ENCODE assay signal across 22 cellular contexts in the genomic region with DNA sequence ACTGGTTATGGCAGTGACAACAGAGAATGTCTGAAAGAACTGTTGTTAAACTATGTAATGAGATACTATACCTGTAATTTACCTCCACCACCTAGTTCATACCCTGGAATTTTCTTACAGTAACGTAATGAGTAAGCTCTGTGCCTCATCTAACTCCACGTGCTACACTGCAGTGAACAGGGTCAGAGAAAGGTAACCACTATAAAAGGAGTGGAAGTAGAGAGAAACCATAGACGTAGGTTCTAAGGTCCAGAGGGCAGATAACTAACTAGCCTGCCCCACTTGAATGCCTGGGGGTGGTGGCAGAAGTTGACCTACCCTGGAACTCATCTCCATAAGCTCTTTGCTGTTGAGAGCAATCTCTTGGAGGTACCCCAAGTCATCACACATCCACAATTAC. TPM values are rescaled to one million over a fixed set of nuclear protein-coding genes. Genes with fewer than 3 reads are reported as not detected.
DNase-seq lines count a peak whose midpoint lies in the region; ATAC-seq, FAIRE-seq and TF ChIP-seq lines count a peak whose summit lies in the region.
"Had no signal": no experiment of that assay in that cellular context is flagged by ENCODE, and none has a peak within 500 bp of the region (broad histone marks: within the 10 kb centered on the region; RNA-seq: fewer than 3 reads in every experiment).

No MANE protein-coding gene starts in this region.

- no peaks in the 10 kb centered on the region for H3K9me1 ChIP-seq in K562 (ENCODE audit: control insufficient read depth, insufficient read depth, low read length)

- TF ChIP-seq EP300 in K562 (IDR thresholded peaks at IDR 0.05; ENCODE audit: low read length), result no peak

- H3K9ac ChIP-seq in K562 (ENCODE audit: insufficient read depth in 1 of 2, low read depth in 2 of 2, low read length in 2 of 2), result no peak overlapping the region
- H3K9ac ChIP-seq: BLaER1 treated with 17β-estradiol and CSF1 and Interleukin-3, amounts not matched to agents 10 nM and 100 nM had no signal

- no peak overlapping the region for H3K4me2 ChIP-seq in K562 (ENCODE audit: insufficient read depth, low read length)
- H3K4me2 ChIP-seq: BLaER1 treated with 17β-estradiol and CSF1 and Interleukin-3, amounts not matched to agents 10 nM and 100 nM had no signal

- no peaks in the 10 kb centered on the region for H3K79me2 ChIP-seq in K562 (ENCODE audit: control insufficient read depth, insufficient read depth, low read length)

- no peaks in the 10 kb centered on the region for H4K20me1 ChIP-seq in K562 (replicated peaks; ENCODE audit: control insufficient read depth, insufficient read depth, low read length)
- H4K20me1 ChIP-seq: BLaER1 treated with 17β-estradiol and CSF1 and Interleukin-3, amounts not matched to agents 10 nM and 100 nM had no signal

- intact Hi-C loops in K562 (cut with micrococcal nuclease), result no loop called here

- no peak overlapping the region for H2AFZ ChIP-seq in K562 (ENCODE audit: low read depth, low read length)

- BruUV-seq in K562 (replicated peaks; lab: Mats Ljungman, UMichigan), result no TSS peak

- H3K4me3 ChIP-seq in GM12865 (ENCODE audit: low read depth, low read length) (no peak overlapping the region), K562 (no peak overlapping the region)
- H3K4me3 ChIP-seq: BLaER1 treated with 17β-estradiol and CSF1 and Interleukin-3, amounts not matched to agents 10 nM and 100 nM had no signal

- TF ChIP-seq RAD21 in K562 (CRISPR knock-in tag; conservative IDR thresholded peaks at IDR 0.05 in 1 of 2, IDR thresholded peaks at IDR 0.05 in 1 of 2), result no peak

- POLR2A ChIA-PET in K562 (lab: Yijun Ruan, JAX), result no interaction called here

- TF ChIP-seq POLR2A in K562 (conservative IDR thresholded peaks at IDR 0.05), result no peak

- in situ Hi-C loops in K562 (cut with MboI), result no loop called here

- CTCF ChIA-PET in K562 (lab: Yijun Ruan, JAX; ENCODE audit: low intra/inter-chr PET ratio), result no interaction called here

- FAIRE-seq in K562 (lab: Jason Lieb, UNC), result peak; percentile 11
- FAIRE-seq: HTR-8/SVneo, RCC 7860 had no signal

- TF ChIP-seq CTCF in GM12865 (IDR thresholded peaks at IDR 0.05; ENCODE audit: insufficient read depth, low read depth, low read length, missing control alignments) (no peak), K562 (IDR thresholded peaks at IDR 0.05 in 2 of 3, conservative IDR thresholded peaks at IDR 0.05 in 1 of 3; ENCODE audit: insufficient read depth in 2 of 3, low read depth in 1 of 3, low read length in 3 of 3) (no peak)

- no peaks in the 10 kb centered on the region for H3K36me3 ChIP-seq in K562 (ENCODE audit: control insufficient read depth, insufficient read depth, low read length)
- H3K36me3 ChIP-seq: BLaER1 treated with 17β-estradiol and CSF1 and Interleukin-3, amounts not matched to agents 10 nM and 100 nM had no signal

- no peak overlapping the region for H3K27ac ChIP-seq in K562 (ENCODE audit: extremely low read depth, low read depth, low read length)
- H3K27ac ChIP-seq: BLaER1 treated with 17β-estradiol and CSF1 and Interleukin-3, amounts not matched to agents 10 nM and 100 nM had no signal

- ATAC-seq in GM18868 (IDR thresholded peaks at IDR 0.05; ENCODE audit: unreplicated experiment), result peak; percentile 97
- peak; percentile 67 for ATAC-seq in HG02852 (IDR thresholded peaks at IDR 0.05; ENCODE audit: unreplicated experiment)
- no peak for ATAC-seq in K562
- no peak for ATAC-seq in HG03460 (IDR thresholded peaks at IDR 0.05; ENCODE audit: unreplicated experiment)
- ATAC-seq: SK-N-SH treated with all-trans-retinoic acid at 6 μM for 48 hours had no signal

- no peaks in the 10 kb centered on the region for H3K27me3 ChIP-seq in K562 (ENCODE audit: control insufficient read depth in 2 of 2, insufficient read depth in 2 of 2, low read length in 2 of 2)
- H3K27me3 ChIP-seq: BLaER1 treated with 17β-estradiol and CSF1 and Interleukin-3, amounts not matched to agents 10 nM and 100 nM had no signal

- WGBS in K562 (ENCODE audit: insufficient coverage, low coverage, missing lambda C conversion rate), result 12% methylated on average over 3 of the region's 3 CpGs

- no peaks in the 10 kb centered on the region; a peak in 1 of 5 replicates for H3K4me1 ChIP-seq in K562 (replicated peaks in 1 of 2; ENCODE audit: control insufficient read depth in 2 of 2, insufficient read depth in 2 of 2, low read length in 2 of 2)

- DNase-seq in GM12865 (ENCODE audit: low read depth) (peak; percentile 41), K562 (ENCODE audit: extremely low read depth in 1 of 4, low spot score in 3 of 4) (no peak), NCI-H1694 treated with DMSO at 0.1 percent for 48 hours (lab: John Stamatoyannopoulos, UW) (no peak)
- DNase-seq in stimulated activated CD8-positive, alpha-beta memory T cell treated with anti-CD3 and anti-CD28 coated beads, Interleukin-4, amount 100 ng/mL, for 48 hours, result no peak
- no peak for DNase-seq in activated CD4-positive, alpha-beta T cell treated with anti-CD3 and anti-CD28 coated beads, Interleukin-2, amount 50 U/mL, for 1 hour
- DNase-seq: DMS 273 treated with DMSO at 0.1 percent for 48 hours, HCEC 1CT, NCI-H1048, NCI-H82, SHP77 had no signal

- H3K9me3 ChIP-seq in K562 (replicated peaks; ENCODE audit: control insufficient read depth, insufficient read depth, low read depth, low read length), result no peaks in the 10 kb centered on the region; the same call in none of the 2 replicates

TF ChIP-seq in K562, 482 proteins besides CTCF, POLR2A, EP300 and RAD21 (continues in another document):
- no peak for TF ChIP-seq ZNF717 (CRISPR knock-in tag; IDR thresholded peaks at IDR 0.05)
- no peak for TF ChIP-seq BRCA1 (IDR thresholded peaks at IDR 0.05)
- no peak for TF ChIP-seq BRCA1 (CRISPR knock-in tag; IDR thresholded peaks at IDR 0.05)
- TF ChIP-seq, protein P1, sequence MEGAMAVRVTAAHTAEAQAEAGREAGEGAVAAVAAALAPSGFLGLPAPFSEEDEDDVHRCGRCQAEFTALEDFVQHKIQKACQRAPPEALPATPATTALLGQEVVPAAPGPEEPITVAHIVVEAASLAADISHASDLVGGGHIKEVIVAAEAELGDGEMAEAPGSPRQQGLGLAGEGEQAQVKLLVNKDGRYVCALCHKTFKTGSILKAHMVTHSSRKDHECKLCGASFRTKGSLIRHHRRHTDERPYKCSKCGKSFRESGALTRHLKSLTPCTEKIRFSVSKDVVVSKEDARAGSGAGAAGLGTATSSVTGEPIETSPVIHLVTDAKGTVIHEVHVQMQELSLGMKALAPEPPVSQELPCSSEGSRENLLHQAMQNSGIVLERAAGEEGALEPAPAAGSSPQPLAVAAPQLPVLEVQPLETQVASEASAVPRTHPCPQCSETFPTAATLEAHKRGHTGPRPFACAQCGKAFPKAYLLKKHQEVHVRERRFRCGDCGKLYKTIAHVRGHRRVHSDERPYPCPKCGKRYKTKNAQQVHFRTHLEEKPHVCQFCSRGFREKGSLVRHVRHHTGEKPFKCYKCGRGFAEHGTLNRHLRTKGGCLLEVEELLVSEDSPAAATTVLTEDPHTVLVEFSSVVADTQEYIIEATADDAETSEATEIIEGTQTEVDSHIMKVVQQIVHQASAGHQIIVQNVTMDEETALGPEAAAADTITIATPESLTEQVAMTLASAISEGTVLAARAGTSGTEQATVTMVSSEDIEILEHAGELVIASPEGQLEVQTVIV (CRISPR knock-in tag; IDR thresholded peaks at IDR 0.05; ENCODE audit: borderline replicate concordance), result no peak
- no peak for TF ChIP-seq ZNF143 (CRISPR knock-in tag; IDR thresholded peaks at IDR 0.05)
- TF ChIP-seq ZNF3 (CRISPR knock-in tag; IDR thresholded peaks at IDR 0.05), result no peak
- TF ChIP-seq ZNF780A (CRISPR knock-in tag; IDR thresholded peaks at IDR 0.05), result no peak
- TF ChIP-seq NCOA6 (IDR thresholded peaks at IDR 0.05), result no peak
- no peak for TF ChIP-seq JUNB (CRISPR knock-in tag; conservative IDR thresholded peaks at IDR 0.05)

RNA-seq across cellular contexts. Expression of a gene that starts 32.0 kb away (rescaled TPM):
- total RNA-seq in K562 (2011; cell fraction: chromatin; rRNA removed; ENCODE audit: low replicate concordance), result not detected in 2 replicates
- 0.13 TPM in 1 of 2 replicates, not detected in the other for total RNA-seq in K562 (2011; cell fraction: nucleolus; rRNA removed)
- total RNA-seq in K562 (2011; cell fraction: nucleoplasm; rRNA removed), result 0.22 TPM in 1 of 2 replicates, not detected in the other
- total RNA-seq in K562 (2014; rRNA removed), result 0.05 and 0.08 TPM in 2 replicates
- total RNA-seq in K562 (2014; rRNA removed; fragmentation: Illumina TruSeq; extraction: Trizol), result 0.11 and 0.16 TPM in 2 replicates
- total RNA-seq in K562 (2015; rRNA removed; fragmentation: Illumina TruSeq; extraction: Trizol), result 0.04 and 0.07 TPM in 2 replicates
- 0.18 and 0.27 TPM in 2 replicates for total RNA-seq in K562 (2021)
- polyA plus RNA-seq in K562 (2011; rRNA removed), result 0.18 and 0.47 TPM in 2 replicates
- polyA plus RNA-seq in K562 (2011; cell fraction: cytosol; rRNA removed), result 0.18 TPM in 1 of 2 replicates, not detected in the other
- polyA plus RNA-seq in K562 (2011; cell fraction: nucleus; rRNA removed), result 0.07 and 0.76 TPM in 2 replicates
- polyA plus RNA-seq in K562 (2012), result 0.17 and 0.68 TPM in 2 replicates
- polyA plus RNA-seq in K562 (2014; fragmentation: Illumina TruSeq; extraction: Trizol), result 0.07 and 0.18 TPM in 2 replicates
- under 1 TPM; 0.03 to 0.04 TPM for polyA plus RNA-seq in K562 (2014; fragmentation: Nextera tagmentation; extraction: Ambion mirVana)
- 0.08 and 0.09 TPM in 2 replicates for polyA plus RNA-seq in K562 (2014; rRNA removed)
- polyA minus RNA-seq in K562 (2011; rRNA and poly(A)+ RNA removed), result 0.21 and 0.69 TPM in 2 replicates
- not detected in 2 replicates for polyA minus RNA-seq in K562 (2011; cell fraction: cytosol; rRNA and poly(A)+ RNA removed)
- polyA minus RNA-seq in K562 (2011; cell fraction: nucleus; rRNA and poly(A)+ RNA removed), result 0.22 TPM in 1 of 2 replicates, not detected in the other

RNA-seq across cellular contexts. Expression of a gene that starts 44.3 kb away (rescaled TPM):
- total RNA-seq in K562 (2011; cell fraction: chromatin; rRNA removed; ENCODE audit: low replicate concordance), result not detected in 2 replicates
- not detected in 2 replicates for total RNA-seq in K562 (2011; cell fraction: nucleolus; rRNA removed)
- not detected in 2 replicates for total RNA-seq in K562 (2011; cell fraction: nucleoplasm; rRNA removed)
- total RNA-seq in K562 (2014; rRNA removed) (not detected in 2 replicates), K562 (2014; rRNA removed; fragmentation: Illumina TruSeq; extraction: Trizol) (not detected in 2 replicates), K562 (2015; rRNA removed; fragmentation: Illumina TruSeq; extraction: Trizol) (not detected in 2 replicates), K562 (2021) (not detected in 2 replicates)
- polyA plus RNA-seq in K562 (2011; rRNA removed) (0.07 TPM in 1 of 2 replicates, not detected in the other), K562 (2014; fragmentation: Illumina TruSeq; extraction: Trizol) (not detected in 2 replicates), K562 (2014; fragmentation: Nextera tagmentation; extraction: Ambion mirVana) (not detected), K562 (2014; rRNA removed) (not detected in 2 replicates)
- not detected in 2 replicates for polyA plus RNA-seq in K562 (2011; cell fraction: cytosol; rRNA removed)
- 0.08 TPM in 1 of 2 replicates, not detected in the other for polyA plus RNA-seq in K562 (2011; cell fraction: nucleus; rRNA removed)
- 0.09 TPM in 1 of 2 replicates, not detected in the other for polyA plus RNA-seq in K562 (2012)
- not detected in 2 replicates for polyA minus RNA-seq in K562 (2011; rRNA and poly(A)+ RNA removed)
- polyA minus RNA-seq in K562 (2011; cell fraction: cytosol; rRNA and poly(A)+ RNA removed), result not detected in 2 replicates
- not detected in 2 replicates for polyA minus RNA-seq in K562 (2011; cell fraction: nucleus; rRNA and poly(A)+ RNA removed)
- total RNA-seq: A172; Daoy; M059J; NCI-H460; T-helper 1 cell treated with Interleukin-12 subunit alpha and Interleukin-12 subunit beta and Interleukin-4 antibody, amounts not matched to agents 30 ng/mL and 1 ng/mL, for 36 hours had no signal

Comparison
In these comparisons a context has a peak if more than half of its experiments do, and no peak if none do; other contexts are left out.
1. ATAC-seq: peak in GM18868 (single experiment) and HG02852 (single experiment); none in K562 (single experiment) and HG03460 (single experiment).